Comparison of ENCODE assay signal across 8 cellular contexts in the genomic region with DNA sequence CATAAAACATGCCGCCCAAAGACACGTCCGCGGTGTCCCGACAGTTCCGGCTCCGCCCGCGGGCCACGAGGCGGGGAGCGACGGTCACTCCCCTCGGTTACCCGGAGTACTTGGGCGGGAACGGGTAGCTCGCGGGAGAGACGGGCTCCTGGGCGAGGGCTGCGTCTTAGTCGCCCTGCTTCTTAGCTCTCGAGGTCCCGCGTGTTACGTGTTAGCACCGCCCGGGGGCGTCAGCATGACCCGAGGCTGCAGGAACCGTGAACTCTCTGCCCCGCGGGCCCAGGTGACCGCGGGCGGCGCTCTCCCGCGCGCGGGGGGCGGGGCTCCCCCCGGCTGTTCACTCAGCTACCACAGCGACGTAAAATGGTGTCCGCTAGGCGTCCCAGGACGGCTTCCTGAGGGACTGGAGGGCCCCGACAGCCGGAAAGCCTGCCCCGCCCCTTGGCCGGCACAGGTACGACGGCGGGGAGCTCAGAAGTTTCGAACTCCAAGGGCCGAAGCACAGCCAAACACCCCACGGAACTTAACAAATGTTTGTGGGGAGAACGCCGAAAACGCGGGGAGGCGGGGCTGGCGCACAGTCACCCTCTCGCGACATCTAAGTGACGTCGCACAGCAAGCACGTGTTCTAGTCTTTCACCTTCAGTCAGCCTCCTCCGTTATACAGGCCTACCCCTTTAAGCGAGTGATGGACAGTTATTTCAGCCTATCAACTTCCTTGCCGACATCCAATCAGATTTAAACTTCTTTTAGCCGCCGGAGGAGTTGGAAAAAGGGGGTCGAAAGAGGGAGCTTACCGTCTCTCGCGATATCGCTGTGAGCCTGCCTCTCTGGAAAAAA. TPM values are rescaled to one million over a fixed set of nuclear protein-coding genes. Genes with fewer than 3 reads are reported as not detected.
DNase-seq lines count a peak whose midpoint lies in the region; ATAC-seq and TF ChIP-seq lines count a peak whose summit lies in the region.

No MANE protein-coding gene starts in this region.

- TF ChIP-seq POLR2A in gastroesophageal sphincter (IDR thresholded peaks at IDR 0.05), result peak; percentile 69 to 70

- peaks cover 6% of the 10 kb centered on the region for H3F3A ChIP-seq in MM.1S (ENCODE audit: insufficient read depth, low read length)

- peak overlapping the region; percentile 82 for H2AFZ ChIP-seq in MM.1S (ENCODE audit: low read length)

- H3K9ac ChIP-seq in MM.1S (ENCODE audit: low read length), result peak overlapping the region; percentile 93

- peak; percentile 90 for ATAC-seq in gastroesophageal sphincter

- H3K79me2 ChIP-seq in MM.1S (ENCODE audit: low read length), result peaks cover 41% of the 10 kb centered on the region

- peak; percentile 100 for DNase-seq in GF-D8 (lab: John Stamatoyannopoulos, UW)
- peak; percentile 100 for DNase-seq in HCEC 1CT
- peak; percentile 96 for DNase-seq in MM.1S
- peak; percentile 100 for DNase-seq in SHP77 (lab: John Stamatoyannopoulos, UW)
- DNase-seq in activated gamma-delta T cell treated with Interleukin-2 at 50 U/mL for 16 hours, result peak; percentile 92
- DNase-seq in nucleus accumbens (lab: John Stamatoyannopoulos, UW), result peak in 50 of 56 donors; percentile 79 to 100 (median 99)

- no peaks in the 10 kb centered on the region for H3K9me3 ChIP-seq in MM.1S (replicated peaks; ENCODE audit: insufficient read depth, low read length)
- no peaks in the 10 kb centered on the region for H3K9me3 ChIP-seq in gastroesophageal sphincter

- H3K36me3 ChIP-seq in MM.1S (replicated peaks; ENCODE audit: insufficient read depth, low read length), result no peaks in the 10 kb centered on the region; the same call in none of the 2 replicates
- peaks cover 0 to 18% of the 10 kb centered on the region in 2 donors for H3K36me3 ChIP-seq in gastroesophageal sphincter

- peak overlapping the region; percentile 73 for H3K4me3 ChIP-seq in MM.1S (ENCODE audit: low read length)
- H3K4me3 ChIP-seq in gastroesophageal sphincter, result peak overlapping the region; percentile 45 to 80

- TF ChIP-seq CTCF in MM.1S (IDR thresholded peaks at IDR 0.05; ENCODE audit: low read length) (peak; percentile 33), gastroesophageal sphincter (IDR thresholded peaks at IDR 0.05) (peak; percentile 33 to 90 (median 76))

- H4K20me1 ChIP-seq in MM.1S (ENCODE audit: insufficient read depth, low read length), result peaks cover 9% of the 10 kb centered on the region

- no peak for TF ChIP-seq EP300 in gastroesophageal sphincter (IDR thresholded peaks at IDR 0.05)

- H3K4me1 ChIP-seq in MM.1S (ENCODE audit: low read length) (peaks cover 10% of the 10 kb centered on the region; the same call in 1 of the 2 replicates), gastroesophageal sphincter (peaks cover 4 to 46% (median 24%) of the 10 kb centered on the region in 3 donors)

- no peaks in the 10 kb centered on the region for H3K9me2 ChIP-seq in MM.1S (replicated peaks; ENCODE audit: insufficient read depth, low read length)

- H3K27ac ChIP-seq in MM.1S (ENCODE audit: low read length), result peak overlapping the region; percentile 99
- peak overlapping the region; percentile 72 to 99 (median 94) for H3K27ac ChIP-seq in gastroesophageal sphincter
- peak overlapping the region; percentile 91 for H3K27ac ChIP-seq in temporal lobe (ENCODE audit: low read depth, low read length)

- peak overlapping the region; percentile 73 for H3K4me2 ChIP-seq in MM.1S (ENCODE audit: low read depth, low read length)

- 1 to 3% methylated on average over 6 to 38 of the region's 80 CpGs for WGBS in gastroesophageal sphincter (ENCODE audit: low coverage in 1 of 2), 2 donors

- H3K27me3 ChIP-seq in MM.1S (replicated peaks; ENCODE audit: insufficient read depth, low read length), result no peaks in the 10 kb centered on the region
- H3K27me3 ChIP-seq in gastroesophageal sphincter, result no peaks in the 10 kb centered on the region

RNA-seq across cellular contexts. Expression of a gene that starts 0.8 kb away (rescaled TPM):
- total RNA-seq in gastroesophageal sphincter (10 to 100 TPM; 16.7 to 36.9 (median 30.2) TPM), temporal lobe (25.6 TPM)

RNA-seq across cellular contexts. Expression of a gene that starts 52.4 kb away (rescaled TPM):
- total RNA-seq in gastroesophageal sphincter, result 10 to 100 TPM; 10.5 to 16.9 (median 15.2) TPM
- 3.7 TPM for total RNA-seq in temporal lobe

Comparison
In these comparisons a context has a peak if more than half of its experiments do, and no peak if none do; other contexts are left out.
1. Peak in every context shown above with its lines: DNase-seq, ATAC-seq, H3K4me3 ChIP-seq and H3K27ac ChIP-seq.